ENCODE assay signal across 8 cellular contexts in genomic region chr2:38376683-38377500, GRCh38. TPM values are rescaled to one million over a fixed set of nuclear protein-coding genes. Genes with fewer than 3 reads are reported as not detected.
DNase-seq lines count a peak whose midpoint lies in the region; TF ChIP-seq lines count a peak whose summit lies in the region.

Gene ATL2 (minus strand): TSS chr2:38377273. CDS start chr2:38377260, 13 bp downstream.

- H3K4me1 Mint-ChIP-seq in activated T-helper 2 cell treated with anti-CD3 and anti-CD28 coated beads, Interferon-gamma antibody, Interleukin-2, Interleukin-4, amounts not matched to agents 10 μg/mL and 5 μg/mL and 100 μg/mL, durations not matched to agents 14 hours and 24 hours and 36 hours (ENCODE audit: low read depth), result peaks cover 55% of the 10 kb centered on the region
- H3K4me1 Mint-ChIP-seq in nephron, result peaks cover 71% of the 10 kb centered on the region
- peaks cover 70% of the 10 kb centered on the region for H3K4me1 Mint-ChIP-seq in stimulated activated naive CD8-positive, alpha-beta T cell treated with anti-CD3 and anti-CD28 coated beads, Interleukin-15, Interleukin-2, amounts not matched to agents 100 ng/mL and 50 ng/mL, for 24 hours (ENCODE audit: low read depth)

- no peaks in the 10 kb centered on the region for H3K9me3 Mint-ChIP-seq in activated T-helper 2 cell treated with anti-CD3 and anti-CD28 coated beads, Interferon-gamma antibody, Interleukin-2, Interleukin-4, amounts not matched to agents 10 μg/mL and 5 μg/mL and 100 μg/mL, durations not matched to agents 14 hours and 24 hours and 36 hours
- no peaks in the 10 kb centered on the region for H3K9me3 Mint-ChIP-seq in nephron
- H3K9me3 Mint-ChIP-seq in stimulated activated naive CD8-positive, alpha-beta T cell treated with anti-CD3 and anti-CD28 coated beads, Interleukin-15, Interleukin-2, amounts not matched to agents 100 ng/mL and 50 ng/mL, for 24 hours, result no peaks in the 10 kb centered on the region

- peaks cover 18% of the 10 kb centered on the region for H3K36me3 Mint-ChIP-seq in activated T-helper 2 cell treated with anti-CD3 and anti-CD28 coated beads, Interferon-gamma antibody, Interleukin-2, Interleukin-4, amounts not matched to agents 10 μg/mL and 5 μg/mL and 100 μg/mL, durations not matched to agents 14 hours and 24 hours and 36 hours (ENCODE audit: low read depth)
- no peaks in the 10 kb centered on the region for H3K36me3 Mint-ChIP-seq in nephron (ENCODE audit: low read depth)
- H3K36me3 Mint-ChIP-seq in stimulated activated naive CD8-positive, alpha-beta T cell treated with anti-CD3 and anti-CD28 coated beads, Interleukin-15, Interleukin-2, amounts not matched to agents 100 ng/mL and 50 ng/mL, for 24 hours (ENCODE audit: low read depth), result peaks cover 17% of the 10 kb centered on the region

- intact Hi-C loops in activated T-helper 2 cell treated with anti-CD3 and anti-CD28 coated beads, Interferon-gamma antibody, Interleukin-2, Interleukin-4, amounts not matched to agents 10 μg/mL and 5 μg/mL and 100 μg/mL, durations not matched to agents 14 hours and 24 hours and 36 hours (cut with micrococcal nuclease), result loop anchor here (1.0 to 5.0 kb wide), 8 partner anchors 11 to 1000 kb away; partner anchors contain the start of genes CYP1B1 and SRSF7

- POLR2A ChIA-PET in RWPE1 (lab: Yijun Ruan, JAX; ENCODE audit: low non-redundant PET), result interaction anchor here (0.5 to 1.1 kb wide), 2 partner anchors 45 to 46 kb away, joined by 3 to 9 read pairs; no protein-coding TSS in a partner anchor

- H3K27ac ChIP-seq in RWPE1, result peak within 1 kb of the TSS; percentile 89

- CTCF ChIA-PET in RWPE1 (lab: Yijun Ruan, JAX), result interaction anchor here (0.6 to 3.0 kb wide), 14 partner anchors 10 to 314 kb away, joined by 3 to 17 read pairs (median 4); no protein-coding TSS in a partner anchor

- peak within 1 kb of the TSS; percentile 87 for H3K4me3 Mint-ChIP-seq in activated T-helper 2 cell treated with anti-CD3 and anti-CD28 coated beads, Interferon-gamma antibody, Interleukin-2, Interleukin-4, amounts not matched to agents 10 μg/mL and 5 μg/mL and 100 μg/mL, durations not matched to agents 14 hours and 24 hours and 36 hours (ENCODE audit: low read depth)
- H3K4me3 Mint-ChIP-seq in nephron, result peak within 1 kb of the TSS; percentile 93 to 96 (median 95)
- peak within 1 kb of the TSS; percentile 99 for H3K4me3 Mint-ChIP-seq in stimulated activated naive CD8-positive, alpha-beta T cell treated with anti-CD3 and anti-CD28 coated beads, Interleukin-15, Interleukin-2, amounts not matched to agents 100 ng/mL and 50 ng/mL, for 24 hours

- H3K4me3 ChIP-seq in LNCaP clone FGC (ENCODE audit: low read depth, low read length) (peak within 1 kb of the TSS; percentile 73), fibroblast of pulmonary artery (replicated peaks; ENCODE audit: low read depth, low read length) (peak within 1 kb of the TSS; percentile 89)

- TF ChIP-seq CTCF in LNCaP clone FGC (IDR thresholded peaks at IDR 0.05; ENCODE audit: control insufficient read depth, extremely low read depth, insufficient read depth), result peak; percentile 61
- TF ChIP-seq CTCF in RWPE1 (conservative IDR thresholded peaks at IDR 0.05; ENCODE audit: low read depth), result peak; percentile 78
- no peak for TF ChIP-seq CTCF in fibroblast of pulmonary artery (IDR thresholded peaks at IDR 0.05; ENCODE audit: low read length, missing control alignments)
- peak; percentile 34 to 44 (median 41) for TF ChIP-seq CTCF in nephron (IDR thresholded peaks at IDR 0.05; ENCODE audit: unreplicated experiment in 3 of 3)

- H3K27me3 Mint-ChIP-seq in activated T-helper 2 cell treated with anti-CD3 and anti-CD28 coated beads, Interferon-gamma antibody, Interleukin-2, Interleukin-4, amounts not matched to agents 10 μg/mL and 5 μg/mL and 100 μg/mL, durations not matched to agents 14 hours and 24 hours and 36 hours (ENCODE audit: low read depth), result no peaks in the 10 kb centered on the region
- H3K27me3 Mint-ChIP-seq in nephron (ENCODE audit: low read depth), result no peaks in the 10 kb centered on the region
- no peaks in the 10 kb centered on the region for H3K27me3 Mint-ChIP-seq in stimulated activated naive CD8-positive, alpha-beta T cell treated with anti-CD3 and anti-CD28 coated beads, Interleukin-15, Interleukin-2, amounts not matched to agents 100 ng/mL and 50 ng/mL, for 24 hours

- peak; percentile 95 for DNase-seq in EL
- DNase-seq in GOT3 (lab: John Stamatoyannopoulos, UW), result peak; percentile 84
- DNase-seq in LNCaP clone FGC (ENCODE audit: low read depth), result peak; percentile 65
- DNase-seq in RWPE1 (ENCODE audit: low spot score), result peak; percentile 62
- peak; percentile 94 for DNase-seq in activated T-helper 2 cell treated with anti-CD3 and anti-CD28 coated beads, Interferon-gamma antibody, Interleukin-2, Interleukin-4, amounts not matched to agents 10 μg/mL and 5 μg/mL and 100 μg/mL, durations not matched to agents 14 hours and 24 hours and 36 hours (ENCODE audit: low spot score)
- DNase-seq in fibroblast of pulmonary artery (ENCODE audit: low read depth), result peak; percentile 95

- H3K27ac Mint-ChIP-seq in activated T-helper 2 cell treated with anti-CD3 and anti-CD28 coated beads, Interferon-gamma antibody, Interleukin-2, Interleukin-4, amounts not matched to agents 10 μg/mL and 5 μg/mL and 100 μg/mL, durations not matched to agents 14 hours and 24 hours and 36 hours, result peak within 1 kb of the TSS; percentile 92
- H3K27ac Mint-ChIP-seq in nephron, result peak within 1 kb of the TSS; percentile 89 to 97 (median 92)
- peak within 1 kb of the TSS; percentile 93 for H3K27ac Mint-ChIP-seq in stimulated activated naive CD8-positive, alpha-beta T cell treated with anti-CD3 and anti-CD28 coated beads, Interleukin-15, Interleukin-2, amounts not matched to agents 100 ng/mL and 50 ng/mL, for 24 hours

RNA-seq across cellular contexts. Expression of gene ATL2, which starts in this region (rescaled TPM):
- 57.1 and 57.7 TPM in 2 replicates for total RNA-seq in activated T-helper 2 cell treated with anti-CD3 and anti-CD28 coated beads, Interferon-gamma antibody, Interleukin-2, Interleukin-4, amounts not matched to agents 10 μg/mL and 5 μg/mL and 100 μg/mL, durations not matched to agents 14 hours and 24 hours and 36 hours

Comparison
In these comparisons a context has a peak if more than half of its experiments do, and no peak if none do; other contexts are left out.
1. Peak in every context shown above with its lines: DNase-seq, H3K4me3 ChIP-seq and H3K27ac ChIP-seq.